In genomic region chr5:137587952-137588351, GRCh38 we compare ENCODE assay signal across 29 cellular contexts.
"Had no signal": no experiment of that assay in that cellular context is flagged by ENCODE, and none has a peak within 500 bp of the region (broad histone marks: within the 10 kb centered on the region; RNA-seq: fewer than 3 reads in every experiment).

No MANE protein-coding gene starts in this region.

- H3K27ac Mint-ChIP-seq: activated B cell treated with CpG ODN at 0.5 μM for 24 hours; activated CD8-positive, alpha-beta T cell treated with anti-CD3 and anti-CD28 coated beads for 36 hours; activated naive CD8-positive, alpha-beta T cell; activated T-helper 17 cell treated with anti-CD3 and anti-CD28 coated beads, Interleukin-2, amount 50 U/mL, for 72 hours; effector memory CD8-positive, alpha-beta T cell; T-helper 17 cell; T-helper 2 cell treated with Interferon-gamma antibody and Interleukin-4, amounts not matched to agents 5 μg/mL and 100 μg/mL, for 36 hours had no signal

- H3K4me1 Mint-ChIP-seq: activated B cell treated with CpG ODN at 0.5 μM for 24 hours had no signal

- H3K4me1 ChIP-seq: esophagus muscularis mucosa, gastroesophageal sphincter, heart right ventricle had no signal

- ATAC-seq: activated CD4-positive, CD25-positive, alpha-beta regulatory T cell treated with anti-CD3 and anti-CD28 coated beads, Interleukin-2, amount 50 U/mL, for 24 hours; activated CD8-positive, alpha-beta T cell treated with anti-CD3 and anti-CD28 coated beads for 36 hours; activated T-cell treated with anti-CD3 and anti-CD28 coated beads, Interleukin-2, amount 50 U/mL, for 4 hours; activated T-helper 17 cell treated with anti-CD3 and anti-CD28 coated beads, Interleukin-2, amount 50 U/mL, for 72 hours; effector memory CD8-positive, alpha-beta T cell; gastroesophageal sphincter; heart right ventricle; T-helper 17 cell had no signal

- H3K27ac ChIP-seq: brain microvascular endothelial cell, esophagus muscularis mucosa, gastroesophageal sphincter, heart right ventricle, hepatocyte, WERI-Rb-1 had no signal

- H3K27me3 ChIP-seq: brain microvascular endothelial cell had no signal

- H3K9me3 Mint-ChIP-seq: activated T-cell treated with anti-CD3 and anti-CD28 coated beads, Interleukin-2, amount 50 U/mL, for 4 hours; activated T-helper 17 cell treated with anti-CD3 and anti-CD28 coated beads, Interleukin-2, amount 50 U/mL, for 72 hours; central memory CD8-positive, alpha-beta T cell; effector memory CD8-positive, alpha-beta T cell; T-helper 2 cell treated with Interferon-gamma antibody and Interleukin-4, amounts not matched to agents 5 μg/mL and 100 μg/mL, for 36 hours had no signal

- H3K4me3 Mint-ChIP-seq: activated B cell treated with CpG ODN at 0.5 μM for 24 hours; activated CD8-positive, alpha-beta T cell treated with anti-CD3 and anti-CD28 coated beads for 36 hours; activated naive CD8-positive, alpha-beta T cell; activated T-cell treated with anti-CD3 and anti-CD28 coated beads, Interleukin-2, amount 50 U/mL, for 4 hours; activated T-helper 17 cell treated with anti-CD3 and anti-CD28 coated beads, Interleukin-2, amount 50 U/mL, for 72 hours; central memory CD8-positive, alpha-beta T cell; effector memory CD8-positive, alpha-beta T cell; T-helper 17 cell; T-helper 2 cell treated with Interferon-gamma antibody and Interleukin-4, amounts not matched to agents 5 μg/mL and 100 μg/mL, for 36 hours had no signal

- H3K36me3 ChIP-seq: brain microvascular endothelial cell, esophagus muscularis mucosa, gastroesophageal sphincter, heart right ventricle, WERI-Rb-1 had no signal

- H3K4me3 ChIP-seq: esophagus muscularis mucosa, gastroesophageal sphincter, heart right ventricle, hepatocyte had no signal

- DNase-seq: activated B cell treated with CpG ODN at 0.5 μM for 24 hours; activated CD4-positive, alpha-beta T cell treated with anti-CD3 and anti-CD28 coated beads for 48 hours; activated CD4-positive, alpha-beta T cell treated with anti-CD3 and anti-CD28 coated beads, Interleukin-2, amount 50 U/mL, for 1 hour; activated CD4-positive, alpha-beta T cell treated with anti-CD3 and anti-CD28 coated beads, Interleukin-2, amount 50 U/mL, for 48 hours; activated CD8-positive, alpha-beta memory T cell treated with anti-CD3 and anti-CD28 coated beads for 24 hours; activated CD8-positive, alpha-beta T cell treated with anti-CD3 and anti-CD28 coated beads for 36 hours; activated effector memory CD4-positive, alpha-beta T cell treated with Interleukin-2 at 50 U/mL for 16 hours; activated gamma-delta T cell treated with Interleukin-2 at 50 U/mL for 16 hours; activated naive CD4-positive, alpha-beta T cell treated with anti-CD3 and anti-CD28 coated beads, Interleukin-2, amount 50 U/mL, for 16 hours; activated naive CD4-positive, alpha-beta T cell treated with Interleukin-2 at 50 U/mL for 16 hours; activated T-cell treated with anti-CD3 and anti-CD28 coated beads, Interleukin-2, amount 50 U/mL, for 4 hours; amniotic stem cell; anterior cingulate cortex; brain microvascular endothelial cell; effector memory CD8-positive, alpha-beta T cell; erythroblast; foreskin melanocyte; heart right ventricle; T-helper 17 cell; T1000; WERI-Rb-1 had no signal
